Comparison of ENCODE assay signal across 1 cellular context in genomic region chr7:2030475-2031456, GRCh38.
TF ChIP-seq lines count a peak whose summit lies in the region.

No MANE protein-coding gene starts in this region.

TF ChIP-seq in SK-N-SH, 30 proteins besides CTCF, POLR2A, EP300 and RAD21 (continued from another document):
- TF ChIP-seq ZBTB33 (IDR thresholded peaks at IDR 0.05; ENCODE audit: borderline replicate concordance, low read depth) = no peak
- TF ChIP-seq RFX5 (IDR thresholded peaks at IDR 0.05; ENCODE audit: low read length) = no peak
- TF ChIP-seq CHD2 (IDR thresholded peaks at IDR 0.05; ENCODE audit: low read length, partially characterized antibody) = no peak
- TF ChIP-seq IRF3 (IDR thresholded peaks at IDR 0.05; ENCODE audit: low read depth, low read length) = no peak
- no peak for TF ChIP-seq POLR2AphosphoS5 (IDR thresholded peaks at IDR 0.05; ENCODE audit: low read depth, low read length)
- TF ChIP-seq SMC3 (IDR thresholded peaks at IDR 0.05; ENCODE audit: low read depth, low read length) = no peak
- no peak for TF ChIP-seq MEF2A (IDR thresholded peaks at IDR 0.05; ENCODE audit: borderline replicate concordance, low read depth)
- TF ChIP-seq SIN3A (IDR thresholded peaks at IDR 0.05; ENCODE audit: borderline replicate concordance, low read depth, low read length) = no peak
- no peak for TF ChIP-seq NFIC (IDR thresholded peaks at IDR 0.05; ENCODE audit: borderline replicate concordance)
- TF ChIP-seq JUND (IDR thresholded peaks at IDR 0.05) = no peak
- no peak for TF ChIP-seq RXRA (IDR thresholded peaks at IDR 0.05; ENCODE audit: borderline replicate concordance, low read depth)
- TF ChIP-seq MAX (IDR thresholded peaks at IDR 0.05; ENCODE audit: low read depth) = no peak
- TF ChIP-seq ELF1 (IDR thresholded peaks at IDR 0.05) = no peak
- TF ChIP-seq GABPA (IDR thresholded peaks at IDR 0.05; ENCODE audit: low read depth) = no peak
- no peak for TF ChIP-seq MXI1 (IDR thresholded peaks at IDR 0.05; ENCODE audit: low read depth, low read length)
